In genomic region chr13:114105351-114106225, GRCh38 we compare ENCODE assay signal across 12 cellular contexts. TPM values are rescaled to one million over a fixed set of nuclear protein-coding genes. Genes with fewer than 3 reads are reported as not detected.
DNase-seq lines count a peak whose midpoint lies in the region; TF ChIP-seq lines count a peak whose summit lies in the region.
"Had no signal": no experiment of that assay in that cellular context is flagged by ENCODE, and none has a peak within 500 bp of the region (broad histone marks: within the 10 kb centered on the region; RNA-seq: fewer than 3 reads in every experiment).

No MANE protein-coding gene starts in this region.

- no peak for DNase-seq in activated naive CD4-positive, alpha-beta T cell treated with anti-CD3 and anti-CD28 coated beads for 36 hours
- DNase-seq in activated naive CD4-positive, alpha-beta T cell (lab: John Stamatoyannopoulos, UW) = no peak
- DNase-seq in choroid plexus epithelial cell (ENCODE audit: low read depth) (peak; percentile 52), type B pancreatic cell (ENCODE audit: extremely low spot score, unreplicated experiment) (no peak), T-helper 2 cell (no peak), NCI-H187 treated with DMSO at 0.1 percent for 48 hours (lab: John Stamatoyannopoulos, UW) (no peak)
- no peak for DNase-seq in activated CD4-positive, alpha-beta T cell treated with anti-CD3 and anti-CD28 coated beads, Interleukin-2, amount 10 ng/mL, durations not matched to agents 7 days and 5 days
- DNase-seq: activated CD4-positive, alpha-beta T cell treated with anti-CD3 and anti-CD28 coated beads for 48 hours; NCI-H1105 treated with DMSO at 0.1 percent for 48 hours; PC-3 had no signal

- no peaks in the 10 kb centered on the region for H3K27me3 Mint-ChIP-seq in activated naive CD4-positive, alpha-beta T cell treated with anti-CD3 and anti-CD28 coated beads for 36 hours (ENCODE audit: low read depth)
- H3K27me3 Mint-ChIP-seq in type B pancreatic cell = peaks cover 6% of the 10 kb centered on the region
- H3K27me3 Mint-ChIP-seq in activated CD4-positive, alpha-beta T cell treated with anti-CD3 and anti-CD28 coated beads, Interleukin-2, amount 10 ng/mL, durations not matched to agents 7 days and 5 days = no peaks in the 10 kb centered on the region

- H3K9ac ChIP-seq in muscle layer of colon (ENCODE audit: low read length) = no peak overlapping the region

- peaks cover 32% of the 10 kb centered on the region for H3K4me1 ChIP-seq in muscle layer of colon (ENCODE audit: insufficient read depth, low read length)

- H3K9me3 ChIP-seq in muscle layer of colon (ENCODE audit: low read length) = no peaks in the 10 kb centered on the region

- peak overlapping the region; percentile 75 for H3K27ac Mint-ChIP-seq in activated naive CD4-positive, alpha-beta T cell treated with anti-CD3 and anti-CD28 coated beads for 36 hours
- H3K27ac Mint-ChIP-seq in type B pancreatic cell = peak overlapping the region; percentile 18
- H3K27ac Mint-ChIP-seq in activated CD4-positive, alpha-beta T cell treated with anti-CD3 and anti-CD28 coated beads, Interleukin-2, amount 10 ng/mL, durations not matched to agents 7 days and 5 days = no peak overlapping the region

- TF ChIP-seq CTCF in choroid plexus epithelial cell (conservative IDR thresholded peaks at IDR 0.05; ENCODE audit: low read depth, low read length) = no peak
- no peak for TF ChIP-seq CTCF in type B pancreatic cell (conservative IDR thresholded peaks at IDR 0.05)

- peaks cover 78% of the 10 kb centered on the region for H3K4me1 Mint-ChIP-seq in activated naive CD4-positive, alpha-beta T cell treated with anti-CD3 and anti-CD28 coated beads for 36 hours (ENCODE audit: low read depth)
- peaks cover 17% of the 10 kb centered on the region for H3K4me1 Mint-ChIP-seq in type B pancreatic cell (ENCODE audit: unreplicated experiment)
- peaks cover 49% of the 10 kb centered on the region for H3K4me1 Mint-ChIP-seq in activated CD4-positive, alpha-beta T cell treated with anti-CD3 and anti-CD28 coated beads, Interleukin-2, amount 10 ng/mL, durations not matched to agents 7 days and 5 days

- H3K4me3 ChIP-seq in choroid plexus epithelial cell (ENCODE audit: low read depth, low read length) = no peak overlapping the region
- H3K4me3 ChIP-seq in muscle layer of colon (ENCODE audit: low read depth in 1 of 2, low read length in 2 of 2) = no peak overlapping the region

- POLR2A ChIA-PET in activated CD4-positive, alpha-beta T cell treated with anti-CD3 and anti-CD28 coated beads, Interleukin-2, amount 10 ng/mL, durations not matched to agents 7 days and 5 days (lab: Charles Lee) = no interaction called here

- intact Hi-C loops in activated naive CD4-positive, alpha-beta T cell treated with anti-CD3 and anti-CD28 coated beads for 36 hours (cut with micrococcal nuclease) = no loop called here

- H3K9me3 Mint-ChIP-seq in activated naive CD4-positive, alpha-beta T cell treated with anti-CD3 and anti-CD28 coated beads for 36 hours = peaks cover 3% of the 10 kb centered on the region
- no peaks in the 10 kb centered on the region for H3K9me3 Mint-ChIP-seq in type B pancreatic cell
- H3K9me3 Mint-ChIP-seq in activated CD4-positive, alpha-beta T cell treated with anti-CD3 and anti-CD28 coated beads, Interleukin-2, amount 10 ng/mL, durations not matched to agents 7 days and 5 days = no peaks in the 10 kb centered on the region

- CTCF ChIA-PET in activated naive CD4-positive, alpha-beta T cell treated with anti-CD3 and anti-CD28 coated beads for 36 hours (lab: Charles Lee) = no interaction called here
- CTCF ChIA-PET in activated CD4-positive, alpha-beta T cell treated with anti-CD3 and anti-CD28 coated beads, Interleukin-2, amount 10 ng/mL, durations not matched to agents 7 days and 5 days (lab: Charles Lee) = no interaction called here

- H3K4me3 Mint-ChIP-seq in activated naive CD4-positive, alpha-beta T cell treated with anti-CD3 and anti-CD28 coated beads for 36 hours = no peak overlapping the region
- H3K4me3 Mint-ChIP-seq in type B pancreatic cell = no peak overlapping the region
- no peak overlapping the region for H3K4me3 Mint-ChIP-seq in activated CD4-positive, alpha-beta T cell treated with anti-CD3 and anti-CD28 coated beads, Interleukin-2, amount 10 ng/mL, durations not matched to agents 7 days and 5 days

- H3K27me3 ChIP-seq in muscle layer of colon (ENCODE audit: control insufficient read depth in 1 of 2, insufficient read depth in 2 of 2, low read length in 2 of 2) = no peaks in the 10 kb centered on the region

- peaks cover 17% of the 10 kb centered on the region for H3K36me3 Mint-ChIP-seq in activated naive CD4-positive, alpha-beta T cell treated with anti-CD3 and anti-CD28 coated beads for 36 hours (ENCODE audit: low read depth)
- no peaks in the 10 kb centered on the region for H3K36me3 Mint-ChIP-seq in type B pancreatic cell
- peaks cover 52% of the 10 kb centered on the region for H3K36me3 Mint-ChIP-seq in activated CD4-positive, alpha-beta T cell treated with anti-CD3 and anti-CD28 coated beads, Interleukin-2, amount 10 ng/mL, durations not matched to agents 7 days and 5 days (ENCODE audit: low read depth)

- peak overlapping the region; percentile 63 for H3K27ac ChIP-seq in muscle layer of colon (ENCODE audit: low read depth, low read length)
- H3K27ac ChIP-seq: HL-60 had no signal

- H3K36me3 ChIP-seq in muscle layer of colon (ENCODE audit: insufficient read depth, low read length) = no peaks in the 10 kb centered on the region

RNA-seq across cellular contexts. Expression of gene RASA3, which starts 26.8 kb away (rescaled TPM):
- 10 to 100 TPM; 48.3 to 48.8 TPM for total RNA-seq in activated naive CD4-positive, alpha-beta T cell treated with anti-CD3 and anti-CD28 coated beads for 36 hours
- total RNA-seq in type B pancreatic cell (ENCODE audit: low replicate concordance) = 1.9 and 9.3 TPM in 2 replicates
- total RNA-seq in activated CD4-positive, alpha-beta T cell treated with anti-CD3 and anti-CD28 coated beads, Interleukin-2, amount 10 ng/mL, durations not matched to agents 7 days and 5 days = 100 to 1,000 TPM; 114 to 115 TPM
